ENCODE assay signal across 27 cellular contexts in genomic region chr15:75224281-75224680, GRCh38. TPM values are rescaled to one million over a fixed set of nuclear protein-coding genes. Genes with fewer than 3 reads are reported as not detected.
DNase-seq lines count a peak whose midpoint lies in the region; ATAC-seq, FAIRE-seq and TF ChIP-seq lines count a peak whose summit lies in the region.
"Had no signal": no experiment of that assay in that cellular context is flagged by ENCODE, and none has a peak within 500 bp of the region (broad histone marks: within the 10 kb centered on the region; RNA-seq: fewer than 3 reads in every experiment).

No MANE protein-coding gene starts in this region.

- SMC1A ChIA-PET in GM12878 (lab: Charles Lee; ENCODE audit: uncharacterized antibody, unreplicated experiment): no interaction called here

- CTCF ChIA-PET in GM12878 (lab: Yijun Ruan, JAX): no interaction called here

- TF ChIP-seq EP300 in GM12878 (IDR thresholded peaks at IDR 0.05; ENCODE audit: borderline replicate concordance in 1 of 2, control insufficient read depth in 1 of 2, low read depth in 2 of 2, low read length in 2 of 2): no peak

- H4K20me1 ChIP-seq in GM12878 (ENCODE audit: control insufficient read depth, insufficient read depth): no peaks in the 10 kb centered on the region

- H3K4me3 ChIP-seq in H7 (ENCODE audit: insufficient read depth, low read depth, low read length): no peak overlapping the region
- H3K4me3 ChIP-seq in GM12878: no peak overlapping the region
- no peak overlapping the region for H3K4me3 ChIP-seq in lower lobe of right lung
- no peak overlapping the region for H3K4me3 ChIP-seq in psoas muscle
- H3K4me3 ChIP-seq in mucosa of descending colon: no peak overlapping the region
- H3K4me3 ChIP-seq: GM23248 had no signal

- intact Hi-C loops in GM12878 (cut with micrococcal nuclease; ENCODE audit: unreplicated experiment) (no loop called here), lower lobe of right lung (cut with DNase I) (no loop called here), psoas muscle (cut with DNase I) (no loop called here), mucosa of descending colon (cut with DNase I, micrococcal nuclease) (no loop called here)

- POLR2A ChIA-PET in GM12878 (lab: Charles Lee): no interaction called here

- no peak for FAIRE-seq in GM12878 (lab: Jason Lieb, UNC)
- FAIRE-seq: A204.1, GM12892, GM18507, H54, HTR-8/SVneo had no signal

- peak; percentile 48 for DNase-seq in H7
- DNase-seq in GM12878 (ENCODE audit: low read depth, low spot score): no peak
- no peak for DNase-seq in lower lobe of right lung
- peak; percentile 6 to 42 for DNase-seq in psoas muscle
- no peak for DNase-seq in mucosa of descending colon
- DNase-seq in UCSD-AML1 (lab: John Stamatoyannopoulos, UW; ENCODE audit: unreplicated experiment): no peak
- DNase-seq: ACHN; BE2C; C1 segment of cervical spinal cord; CD4-positive, CD25-positive, alpha-beta regulatory T cell; CD8-positive, alpha-beta memory T cell; COR-L47; DMS 273 treated with DMSO at 0.1 percent for 48 hours; DMS53; DND-41; EL; GM23248; HFFc6 had no signal

- no peak overlapping the region for H3K9ac ChIP-seq in GM12878 (ENCODE audit: control insufficient read depth, insufficient read depth, low read length)
- H3K9ac ChIP-seq: GM23248 had no signal

- RAD21 ChIA-PET in GM12878 (lab: Charles Lee; ENCODE audit: unreplicated experiment): no interaction called here

- no peaks in the 10 kb centered on the region for H3K79me2 ChIP-seq in GM12878 (ENCODE audit: control insufficient read depth, insufficient read depth, low read length)

- H3K36me3 ChIP-seq in H7 (replicated peaks; ENCODE audit: control insufficient read depth, insufficient read depth, low read length) (no peaks in the 10 kb centered on the region), GM12878 (ENCODE audit: control insufficient read depth in 2 of 2, insufficient read depth in 2 of 2, low read length in 1 of 2) (no peaks in the 10 kb centered on the region), lower lobe of right lung (no peaks in the 10 kb centered on the region), psoas muscle (ENCODE audit: insufficient read depth in 1 of 2, low read depth in 1 of 2) (no peaks in the 10 kb centered on the region), mucosa of descending colon (ENCODE audit: low read depth) (no peaks in the 10 kb centered on the region)
- H3K36me3 ChIP-seq: BE2C had no signal

- H3K27me3 ChIP-seq in H7 (ENCODE audit: control insufficient read depth, insufficient read depth, low read length) (no peaks in the 10 kb centered on the region; the same call in 1 of the 2 replicates), GM12878 (replicated peaks in 1 of 2; ENCODE audit: control insufficient read depth in 2 of 2, insufficient read depth in 2 of 2, low read length in 1 of 2) (no peaks in the 10 kb centered on the region; a peak in 2 of 4 replicates), lower lobe of right lung (ENCODE audit: low read depth) (no peaks in the 10 kb centered on the region), psoas muscle (ENCODE audit: insufficient read depth in 3 of 3, low read length in 2 of 3) (no peaks in the 10 kb centered on the region)
- H3K27me3 ChIP-seq: BE2C had no signal

- TF ChIP-seq POLR2A in GM12878 (IDR thresholded peaks at IDR 0.05; ENCODE audit: low read depth, low read length): no peak

- no TSS peak for BruUV-seq in GM12878 (replicated peaks; lab: Mats Ljungman, UMichigan)

- no peak overlapping the region for H2AFZ ChIP-seq in GM12878 (ENCODE audit: control insufficient read depth, low read depth, low read length)
- H2AFZ ChIP-seq: GM23248 had no signal

- 22% methylated on average over 12 of the region's 12 CpGs for WGBS in GM12878 (ENCODE audit: insufficient coverage, insufficient replicate concordance, low lambda C conversion rate, missing lambda C conversion rate)
- 76 to 77% (median 77%) methylated on average over 12 of the region's 12 CpGs for WGBS in psoas muscle, 3 donors

- no peak overlapping the region for H3K27ac ChIP-seq in GM12878 (ENCODE audit: control insufficient read depth, insufficient read depth)
- H3K27ac ChIP-seq in lower lobe of right lung: no peak overlapping the region
- H3K27ac ChIP-seq in psoas muscle: no peak overlapping the region
- H3K27ac ChIP-seq: GM23248 had no signal

- no peaks in the 10 kb centered on the region for H3K9me3 ChIP-seq in GM12878 (replicated peaks; ENCODE audit: control insufficient read depth, insufficient read depth, low read length)
- H3K9me3 ChIP-seq in lower lobe of right lung: no peaks in the 10 kb centered on the region
- H3K9me3 ChIP-seq in psoas muscle: no peaks in the 10 kb centered on the region
- no peaks in the 10 kb centered on the region for H3K9me3 ChIP-seq in mucosa of descending colon
- H3K9me3 ChIP-seq: BE2C had no signal

- H3K4me2 ChIP-seq in GM12878 (ENCODE audit: control insufficient read depth, insufficient read depth): no peak overlapping the region

- TF ChIP-seq CTCF in GM12878 (IDR thresholded peaks at IDR 0.05 in 2 of 3, conservative IDR thresholded peaks at IDR 0.05 in 1 of 3; ENCODE audit: control insufficient read depth in 2 of 3, extremely low read depth in 1 of 3, insufficient read depth in 1 of 3, low read depth in 3 of 3, low read length in 3 of 3) (no peak), lower lobe of right lung (IDR thresholded peaks at IDR 0.05) (no peak), psoas muscle (IDR thresholded peaks at IDR 0.05) (no peak), mucosa of descending colon (IDR thresholded peaks at IDR 0.05) (no peak)

- ATAC-seq in GM12878: peak; percentile 7; the same call in 1 of the 3 replicates
- peak; percentile 7 to 34 for ATAC-seq in lower lobe of right lung
- no peak for ATAC-seq in psoas muscle
- no peak for ATAC-seq in mucosa of descending colon
- ATAC-seq in esophagus mucosa: no peak
- ATAC-seq: HCT116 had no signal

- H3K4me1 ChIP-seq in GM12878 (ENCODE audit: control insufficient read depth, insufficient read depth, low read length) (peaks cover 10% of the 10 kb centered on the region), lower lobe of right lung (no peaks in the 10 kb centered on the region), psoas muscle (no peaks in the 10 kb centered on the region), mucosa of descending colon (ENCODE audit: low read depth) (no peaks in the 10 kb centered on the region)
- H3K4me1 ChIP-seq: BE2C had no signal

- no peak for TF ChIP-seq RAD21 in GM12878 (IDR thresholded peaks at IDR 0.05; ENCODE audit: insufficient read depth, low read depth, low read length)

- in situ Hi-C loops in GM12878 (cut with MboI): no loop called here

RNA-seq across cellular contexts. Expression of gene C15orf39, which starts 22.6 kb away (rescaled TPM):
- total RNA-seq in H7 (2014; rRNA removed; shearing (Covaris generic)): 35.9 and 37.1 TPM in 2 replicates
- total RNA-seq in GM12878 (2013; cell fraction: nucleolus; rRNA removed): 108 and 121 TPM in 2 replicates
- total RNA-seq in GM12878 (2014; rRNA removed): 38.5 and 48.8 TPM in 2 replicates
- total RNA-seq in GM12878 (2014; rRNA removed; fragmentation: Illumina TruSeq; extraction: Trizol): 15.2 and 18.1 TPM in 2 replicates
- 128 and 139 TPM in 2 replicates for total RNA-seq in GM12878 (2021)
- 33.7 TPM for polyA plus RNA-seq in GM12878 (2011; ENCODE audit: low read depth)
- polyA plus RNA-seq in GM12878 (2011; rRNA removed): 3.2 and 10.2 TPM in 2 replicates
- polyA plus RNA-seq in GM12878 (2011; cell fraction: cytosol; rRNA removed): 15.1 and 18.0 TPM in 2 replicates
- 44.7 and 61.7 TPM in 2 replicates for polyA plus RNA-seq in GM12878 (2011; cell fraction: nucleus; rRNA removed)
- 64.9 and 75.4 TPM in 2 replicates for polyA plus RNA-seq in GM12878 (2012)
- polyA plus RNA-seq in GM12878 (2014; fragmentation: Illumina TruSeq; extraction: Trizol): 10.5 and 31.2 TPM in 2 replicates
- 1 to 10 TPM; 2.3 to 4.9 TPM for polyA plus RNA-seq in GM12878 (2014; fragmentation: Nextera tagmentation; extraction: Ambion mirVana)
- polyA plus RNA-seq in GM12878 (2014; rRNA removed): 40.6 and 54.3 TPM in 2 replicates
- 10 to 100 TPM; 34.7 to 39.0 TPM for polyA plus RNA-seq in GM12878 (2016; fragmentation: Nextera tagmentation; extraction: Ambion mirVana)
- polyA minus RNA-seq in GM12878 (2011; rRNA and poly(A)+ RNA removed): 29.1 and 50.3 TPM in 2 replicates
- 37.0 and 37.7 TPM in 2 replicates for polyA minus RNA-seq in GM12878 (2011; cell fraction: cytosol; rRNA and poly(A)+ RNA removed)
- polyA minus RNA-seq in GM12878 (2011; cell fraction: nucleus; rRNA and poly(A)+ RNA removed): 39.8 and 79.0 TPM in 2 replicates
- total RNA-seq in lower lobe of right lung: 36.3 TPM
- total RNA-seq in psoas muscle: 1 to 10 TPM; 4.0 to 4.6 (median 4.2) TPM
- 1 to 10 TPM; 2.5 to 3.4 (median 2.6) TPM for polyA plus RNA-seq in psoas muscle
- 10 to 100 TPM; 22.2 to 32.5 (median 24.2) TPM for total RNA-seq in mucosa of descending colon
- 23.1 TPM for total RNA-seq in esophagus mucosa

RNA-seq across cellular contexts. Expression of gene GOLGA6C, which starts 33.9 kb away (rescaled TPM):
- total RNA-seq in H7 (2014; rRNA removed; shearing (Covaris generic)): 0.07 and 0.24 TPM in 2 replicates
- total RNA-seq in GM12878 (2013; cell fraction: nucleolus; rRNA removed): not detected in 2 replicates
- total RNA-seq in GM12878 (2014; rRNA removed) (not detected in 2 replicates), GM12878 (2014; rRNA removed; fragmentation: Illumina TruSeq; extraction: Trizol) (not detected in 2 replicates), GM12878 (2021) (not detected in 2 replicates), lower lobe of right lung (not detected), psoas muscle (not detected), mucosa of descending colon (not detected), esophagus mucosa (not detected)
- not detected for polyA plus RNA-seq in GM12878 (2011; ENCODE audit: low read depth)
- polyA plus RNA-seq in GM12878 (2011; rRNA removed) (not detected in 2 replicates), GM12878 (2014; fragmentation: Illumina TruSeq; extraction: Trizol) (not detected in 2 replicates), GM12878 (2014; fragmentation: Nextera tagmentation; extraction: Ambion mirVana) (not detected), GM12878 (2014; rRNA removed) (not detected in 2 replicates), GM12878 (2016; fragmentation: Nextera tagmentation; extraction: Ambion mirVana) (not detected), psoas muscle (under 1 TPM in 1 of 3 donors, not detected in 2; 0.05 TPM)
- 0.03 TPM in 1 of 2 replicates, not detected in the other for polyA plus RNA-seq in GM12878 (2011; cell fraction: cytosol; rRNA removed)
- not detected in 2 replicates for polyA plus RNA-seq in GM12878 (2011; cell fraction: nucleus; rRNA removed)
- 0.08 TPM in 1 of 2 replicates, not detected in the other for polyA plus RNA-seq in GM12878 (2012)
- polyA minus RNA-seq in GM12878 (2011; rRNA and poly(A)+ RNA removed): not detected in 2 replicates
- polyA minus RNA-seq in GM12878 (2011; cell fraction: cytosol; rRNA and poly(A)+ RNA removed): not detected in 2 replicates
- not detected in 2 replicates for polyA minus RNA-seq in GM12878 (2011; cell fraction: nucleus; rRNA and poly(A)+ RNA removed)
- total RNA-seq: CD4-positive, CD25-positive, alpha-beta regulatory T cell; CD8-positive, alpha-beta memory T cell; G401; GM23248; HFFc6 had no signal
- polyA plus RNA-seq: CD4-positive, CD25-positive, alpha-beta regulatory T cell; CD8-positive, alpha-beta memory T cell; GM23248; IgD-negative memory B cell had no signal

RNA-seq across cellular contexts. Expression of gene GOLGA6D, which starts 58.4 kb away (rescaled TPM):
- 0.28 and 1.1 TPM in 2 replicates for total RNA-seq in H7 (2014; rRNA removed; shearing (Covaris generic))
- not detected in 2 replicates for total RNA-seq in GM12878 (2013; cell fraction: nucleolus; rRNA removed)
- total RNA-seq in GM12878 (2014; rRNA removed) (not detected in 2 replicates), GM12878 (2014; rRNA removed; fragmentation: Illumina TruSeq; extraction: Trizol) (not detected in 2 replicates), GM12878 (2021) (not detected in 2 replicates), lower lobe of right lung (not detected), psoas muscle (not detected), mucosa of descending colon (not detected), esophagus mucosa (not detected)
- polyA plus RNA-seq in GM12878 (2011; ENCODE audit: low read depth): not detected
- polyA plus RNA-seq in GM12878 (2011; rRNA removed) (not detected in 2 replicates), GM12878 (2014; fragmentation: Illumina TruSeq; extraction: Trizol) (not detected in 2 replicates), GM12878 (2014; fragmentation: Nextera tagmentation; extraction: Ambion mirVana) (not detected), GM12878 (2014; rRNA removed) (not detected in 2 replicates), GM12878 (2016; fragmentation: Nextera tagmentation; extraction: Ambion mirVana) (not detected), psoas muscle (under 1 TPM in 2 of 3 donors, not detected in 1; 0.01 to 0.10 TPM)
- not detected in 2 replicates for polyA plus RNA-seq in GM12878 (2011; cell fraction: cytosol; rRNA removed)
- 0.06 TPM in 1 of 2 replicates, not detected in the other for polyA plus RNA-seq in GM12878 (2011; cell fraction: nucleus; rRNA removed)
- 0.04 TPM in 1 of 2 replicates, not detected in the other for polyA plus RNA-seq in GM12878 (2012)
- not detected in 2 replicates for polyA minus RNA-seq in GM12878 (2011; rRNA and poly(A)+ RNA removed)
- polyA minus RNA-seq in GM12878 (2011; cell fraction: cytosol; rRNA and poly(A)+ RNA removed): not detected in 2 replicates
- not detected in 2 replicates for polyA minus RNA-seq in GM12878 (2011; cell fraction: nucleus; rRNA and poly(A)+ RNA removed)
- total RNA-seq: CD4-positive, CD25-positive, alpha-beta regulatory T cell; CD8-positive, alpha-beta memory T cell; G401; GM23248; HFFc6 had no signal
- polyA plus RNA-seq: CD4-positive, CD25-positive, alpha-beta regulatory T cell; CD8-positive, alpha-beta memory T cell; GM23248; IgD-negative memory B cell had no signal

Comparison
In these comparisons a context has a peak if more than half of its experiments do, and no peak if none do; other contexts are left out.
1. DNase-seq: peak in H7 (single experiment) and psoas muscle (2 of 2); none in GM12878 (single experiment), lower lobe of right lung (single experiment), mucosa of descending colon (0 of 3) and UCSD-AML1 (single experiment).
2. ATAC-seq: peak in GM12878 (single experiment) and lower lobe of right lung (2 of 2); none in psoas muscle (0 of 4), mucosa of descending colon (single experiment) and esophagus mucosa (single experiment).